Comparison of ENCODE assay signal across 9 cellular contexts in genomic region chr18:79524181-79525078, GRCh38.
DNase-seq lines count a peak whose midpoint lies in the region; ATAC-seq, FAIRE-seq and TF ChIP-seq lines count a peak whose summit lies in the region.
"Had no signal": no experiment of that assay in that cellular context is flagged by ENCODE, and none has a peak within 500 bp of the region (broad histone marks: within the 10 kb centered on the region; RNA-seq: fewer than 3 reads in every experiment).

No MANE protein-coding gene starts in this region.

- H3K27me3 Mint-ChIP-seq in activated naive CD8-positive, alpha-beta T cell treated with anti-CD3 and anti-CD28 coated beads, Interleukin-2, amount 50 U/mL, for 24 hours = no peaks in the 10 kb centered on the region

- H3K4me3 Mint-ChIP-seq in activated naive CD8-positive, alpha-beta T cell treated with anti-CD3 and anti-CD28 coated beads, Interleukin-2, amount 50 U/mL, for 24 hours = peak overlapping the region; percentile 78
- H3K4me3 Mint-ChIP-seq in stimulated activated effector memory CD8-positive, alpha-beta T cell treated with anti-CD3 and anti-CD28 coated beads, Interleukin-12 subunit alpha, Interleukin-12 subunit beta, amount 100 ng/mL, for 72 hours = peak overlapping the region; percentile 69

- FAIRE-seq in small intestine (lab: Jason Lieb, UNC) = no peak

- 62 to 88% (median 72%) methylated on average over 57 to 63 of the region's 63 CpGs for WGBS in small intestine, 3 donors

- no peaks in the 10 kb centered on the region for H3K9me3 Mint-ChIP-seq in activated naive CD8-positive, alpha-beta T cell treated with anti-CD3 and anti-CD28 coated beads, Interleukin-2, amount 50 U/mL, for 24 hours
- no peaks in the 10 kb centered on the region for H3K9me3 Mint-ChIP-seq in stimulated activated effector memory CD8-positive, alpha-beta T cell treated with anti-CD3 and anti-CD28 coated beads, Interleukin-12 subunit alpha, Interleukin-12 subunit beta, amount 100 ng/mL, for 72 hours

- H3K27me3 ChIP-seq in small intestine (ENCODE audit: control insufficient read depth in 2 of 2, insufficient read depth in 2 of 2, low read length in 2 of 2) = no peaks in the 10 kb centered on the region
- H3K27me3 ChIP-seq: body of pancreas had no signal

- peak overlapping the region in 1 of 2 donors; percentile 11 for H3K4me3 ChIP-seq in small intestine (ENCODE audit: low read depth in 1 of 2, low read length in 2 of 2)
- H3K4me3 ChIP-seq: body of pancreas had no signal

- peaks cover 0 to 2% of the 10 kb centered on the region in 2 donors for H3K36me3 ChIP-seq in small intestine (ENCODE audit: control insufficient read depth in 2 of 2, insufficient read depth in 2 of 2, low read length in 2 of 2)

- TF ChIP-seq CTCF in GM13976 (IDR thresholded peaks at IDR 0.05; ENCODE audit: borderline replicate concordance, control extremely low read depth, extremely low read depth, insufficient read depth, missing control alignments) = no peak

- no peaks in the 10 kb centered on the region for H3K4me1 ChIP-seq in small intestine (ENCODE audit: control insufficient read depth in 2 of 2, insufficient read depth in 1 of 2, low read depth in 1 of 2, low read length in 1 of 2)
- H3K4me1 ChIP-seq: body of pancreas had no signal

- DNase-seq in GM13976 (ENCODE audit: low spot score) = peak; percentile 77
- DNase-seq in activated naive CD8-positive, alpha-beta T cell treated with anti-CD3 and anti-CD28 coated beads, Interleukin-2, amount 50 U/mL, for 24 hours = peak; percentile 74
- DNase-seq in stimulated activated effector memory CD8-positive, alpha-beta T cell treated with anti-CD3 and anti-CD28 coated beads, Interleukin-12 subunit alpha, Interleukin-12 subunit beta, amount 100 ng/mL, for 72 hours (ENCODE audit: low spot score in 2 of 2) = peak in 1 of 2 donors; percentile 45
- DNase-seq in hippocampal formation (lab: John Stamatoyannopoulos, UW) = no peak
- no peak for DNase-seq in NK-92 treated with Interleukin-12 subunit alpha and Interleukin-12 subunit beta, amount 100 ng/mL, for 24 hours (lab: John Stamatoyannopoulos, UW)
- DNase-seq in small intestine = no peak

- peak overlapping the region in 1 of 2 donors; percentile 84 for H3K27ac ChIP-seq in small intestine (ENCODE audit: low read depth in 1 of 2, low read length in 1 of 2)
- H3K27ac ChIP-seq: body of pancreas had no signal

- peak overlapping the region; percentile 98 for H3K27ac Mint-ChIP-seq in activated naive CD8-positive, alpha-beta T cell treated with anti-CD3 and anti-CD28 coated beads, Interleukin-2, amount 50 U/mL, for 24 hours
- peak overlapping the region; percentile 96 for H3K27ac Mint-ChIP-seq in stimulated activated effector memory CD8-positive, alpha-beta T cell treated with anti-CD3 and anti-CD28 coated beads, Interleukin-12 subunit alpha, Interleukin-12 subunit beta, amount 100 ng/mL, for 72 hours

- peaks cover 26% of the 10 kb centered on the region for H3K36me3 Mint-ChIP-seq in activated naive CD8-positive, alpha-beta T cell treated with anti-CD3 and anti-CD28 coated beads, Interleukin-2, amount 50 U/mL, for 24 hours (ENCODE audit: low read depth)
- H3K36me3 Mint-ChIP-seq in stimulated activated effector memory CD8-positive, alpha-beta T cell treated with anti-CD3 and anti-CD28 coated beads, Interleukin-12 subunit alpha, Interleukin-12 subunit beta, amount 100 ng/mL, for 72 hours = peaks cover 48% of the 10 kb centered on the region

- peaks cover 67% of the 10 kb centered on the region for H3K4me1 Mint-ChIP-seq in activated naive CD8-positive, alpha-beta T cell treated with anti-CD3 and anti-CD28 coated beads, Interleukin-2, amount 50 U/mL, for 24 hours
- peaks cover 64% of the 10 kb centered on the region for H3K4me1 Mint-ChIP-seq in stimulated activated effector memory CD8-positive, alpha-beta T cell treated with anti-CD3 and anti-CD28 coated beads, Interleukin-12 subunit alpha, Interleukin-12 subunit beta, amount 100 ng/mL, for 72 hours

- in situ Hi-C loops in GM13976 (cut with MboI; ENCODE audit: low sequenced_read_pairs, unreplicated experiment) = no loop called here

- peak; percentile 3; the same call in 1 of the 2 replicates for TF ChIP-seq POLR2A in Raji (IDR thresholded peaks at IDR 0.05; ENCODE audit: insufficient read depth, low read depth, low read length)

- no peaks in the 10 kb centered on the region for H3K9me3 ChIP-seq in small intestine (ENCODE audit: control insufficient read depth, low read depth)
- H3K9me3 ChIP-seq: body of pancreas had no signal

- peak; percentile 16 for ATAC-seq in HG02610 (IDR thresholded peaks at IDR 0.05; ENCODE audit: unreplicated experiment)
- peak; percentile 51 for ATAC-seq in activated naive CD8-positive, alpha-beta T cell treated with anti-CD3 and anti-CD28 coated beads, Interleukin-2, amount 50 U/mL, for 24 hours
- peak; percentile 68 for ATAC-seq in stimulated activated effector memory CD8-positive, alpha-beta T cell treated with anti-CD3 and anti-CD28 coated beads, Interleukin-12 subunit alpha, Interleukin-12 subunit beta, amount 100 ng/mL, for 72 hours
- ATAC-seq: body of pancreas had no signal

Comparison
In these comparisons a context has a peak if more than half of its experiments do, and no peak if none do; other contexts are left out.
1. DNase-seq: peak in GM13976 (single experiment) and activated naive CD8-positive, alpha-beta T cell treated with anti-CD3 and anti-CD28 coated beads, Interleukin-2, amount 50 U/mL, for 24 hours (single experiment); none in hippocampal formation (0 of 2), NK-92 treated with Interleukin-12 subunit alpha and Interleukin-12 subunit beta, amount 100 ng/mL, for 24 hours (single experiment) and small intestine (single experiment).
2. ATAC-seq: peak in every context shown above with its lines; median percentile 68 in stimulated activated effector memory CD8-positive, alpha-beta T cell treated with anti-CD3 and anti-CD28 coated beads, Interleukin-12 subunit alpha, Interleukin-12 subunit beta, amount 100 ng/mL, for 72 hours; 51 in activated naive CD8-positive, alpha-beta T cell treated with anti-CD3 and anti-CD28 coated beads, Interleukin-2, amount 50 U/mL, for 24 hours; 16 in HG02610.